Comparison of ENCODE assay signal across 1 cellular context in the genomic region with DNA sequence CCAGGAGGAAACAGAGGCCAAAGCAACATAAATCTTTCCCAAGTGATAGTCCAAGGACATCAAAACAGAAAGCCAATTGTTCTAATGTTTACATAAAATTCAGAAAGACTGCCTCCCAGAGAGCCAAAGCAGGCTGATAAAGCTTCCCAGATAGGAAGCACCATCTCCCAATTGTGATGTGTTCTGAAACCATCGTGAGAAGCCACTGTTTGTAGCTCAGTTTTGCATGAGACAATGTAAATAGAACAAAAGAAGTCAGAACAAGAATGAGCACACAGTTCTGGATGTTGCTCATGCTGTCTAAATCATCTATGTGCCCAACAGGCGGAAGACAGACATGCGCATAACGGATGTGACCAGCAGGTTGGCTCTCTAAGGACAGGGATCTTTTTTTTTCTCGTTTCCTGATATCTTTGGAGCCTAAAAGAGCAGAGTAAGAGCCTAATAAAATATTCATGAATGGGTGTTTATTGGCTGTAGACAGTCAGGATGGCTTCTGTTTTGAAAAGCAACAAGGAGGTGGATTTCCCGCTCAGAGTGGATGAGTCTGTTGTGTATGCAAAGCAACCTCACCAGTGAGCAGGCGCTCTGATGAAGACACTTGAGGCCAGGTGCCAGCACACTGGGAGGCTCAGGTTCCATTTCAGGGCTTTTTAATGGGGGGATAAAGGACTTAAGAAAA.
A peak's percentile ranks its signal among the peaks of the same experiment; 100 is the strongest.
TF ChIP-seq lines count a peak whose summit lies in the region.

No MANE protein-coding gene starts in this region.

TF ChIP-seq in HepG2, 621 proteins besides CTCF, POLR2A, EP300 and RAD21 (continued from another document and continues in another):
- TF ChIP-seq, protein P1, sequence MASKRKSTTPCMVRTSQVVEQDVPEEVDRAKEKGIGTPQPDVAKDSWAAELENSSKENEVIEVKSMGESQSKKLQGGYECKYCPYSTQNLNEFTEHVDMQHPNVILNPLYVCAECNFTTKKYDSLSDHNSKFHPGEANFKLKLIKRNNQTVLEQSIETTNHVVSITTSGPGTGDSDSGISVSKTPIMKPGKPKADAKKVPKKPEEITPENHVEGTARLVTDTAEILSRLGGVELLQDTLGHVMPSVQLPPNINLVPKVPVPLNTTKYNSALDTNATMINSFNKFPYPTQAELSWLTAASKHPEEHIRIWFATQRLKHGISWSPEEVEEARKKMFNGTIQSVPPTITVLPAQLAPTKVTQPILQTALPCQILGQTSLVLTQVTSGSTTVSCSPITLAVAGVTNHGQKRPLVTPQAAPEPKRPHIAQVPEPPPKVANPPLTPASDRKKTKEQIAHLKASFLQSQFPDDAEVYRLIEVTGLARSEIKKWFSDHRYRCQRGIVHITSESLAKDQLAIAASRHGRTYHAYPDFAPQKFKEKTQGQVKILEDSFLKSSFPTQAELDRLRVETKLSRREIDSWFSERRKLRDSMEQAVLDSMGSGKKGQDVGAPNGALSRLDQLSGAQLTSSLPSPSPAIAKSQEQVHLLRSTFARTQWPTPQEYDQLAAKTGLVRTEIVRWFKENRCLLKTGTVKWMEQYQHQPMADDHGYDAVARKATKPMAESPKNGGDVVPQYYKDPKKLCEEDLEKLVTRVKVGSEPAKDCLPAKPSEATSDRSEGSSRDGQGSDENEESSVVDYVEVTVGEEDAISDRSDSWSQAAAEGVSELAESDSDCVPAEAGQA (IDR thresholded peaks at IDR 0.05; ENCODE audit: low read depth), result no peak
- TF ChIP-seq, protein P1 (CRISPR knock-in tag; IDR thresholded peaks at IDR 0.05; ENCODE audit: borderline replicate concordance), result no peak
- TF ChIP-seq, protein P2, sequence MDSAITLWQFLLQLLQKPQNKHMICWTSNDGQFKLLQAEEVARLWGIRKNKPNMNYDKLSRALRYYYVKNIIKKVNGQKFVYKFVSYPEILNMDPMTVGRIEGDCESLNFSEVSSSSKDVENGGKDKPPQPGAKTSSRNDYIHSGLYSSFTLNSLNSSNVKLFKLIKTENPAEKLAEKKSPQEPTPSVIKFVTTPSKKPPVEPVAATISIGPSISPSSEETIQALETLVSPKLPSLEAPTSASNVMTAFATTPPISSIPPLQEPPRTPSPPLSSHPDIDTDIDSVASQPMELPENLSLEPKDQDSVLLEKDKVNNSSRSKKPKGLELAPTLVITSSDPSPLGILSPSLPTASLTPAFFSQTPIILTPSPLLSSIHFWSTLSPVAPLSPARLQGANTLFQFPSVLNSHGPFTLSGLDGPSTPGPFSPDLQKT (CRISPR knock-in tag; IDR thresholded peaks at IDR 0.05; ENCODE audit: borderline replicate concordance), result no peak
- no peak for TF ChIP-seq KDM4B (CRISPR knock-in tag; IDR thresholded peaks at IDR 0.05)
- TF ChIP-seq ISL2 (CRISPR knock-in tag; IDR thresholded peaks at IDR 0.05), result peak; percentile 55; the same call in 1 of the 2 replicates
- TF ChIP-seq ZNF674 (CRISPR knock-in tag; IDR thresholded peaks at IDR 0.05; ENCODE audit: low read depth), result no peak
- no peak for TF ChIP-seq SIN3B (IDR thresholded peaks at IDR 0.05; ENCODE audit: low read length)
- TF ChIP-seq GFI1 (CRISPR knock-in tag; IDR thresholded peaks at IDR 0.05; ENCODE audit: borderline replicate concordance), result no peak; the same call in 1 of the 2 replicates
- TF ChIP-seq ZNF256 (CRISPR knock-in tag; conservative IDR thresholded peaks at IDR 0.05), result no peak
- TF ChIP-seq, protein P3, sequence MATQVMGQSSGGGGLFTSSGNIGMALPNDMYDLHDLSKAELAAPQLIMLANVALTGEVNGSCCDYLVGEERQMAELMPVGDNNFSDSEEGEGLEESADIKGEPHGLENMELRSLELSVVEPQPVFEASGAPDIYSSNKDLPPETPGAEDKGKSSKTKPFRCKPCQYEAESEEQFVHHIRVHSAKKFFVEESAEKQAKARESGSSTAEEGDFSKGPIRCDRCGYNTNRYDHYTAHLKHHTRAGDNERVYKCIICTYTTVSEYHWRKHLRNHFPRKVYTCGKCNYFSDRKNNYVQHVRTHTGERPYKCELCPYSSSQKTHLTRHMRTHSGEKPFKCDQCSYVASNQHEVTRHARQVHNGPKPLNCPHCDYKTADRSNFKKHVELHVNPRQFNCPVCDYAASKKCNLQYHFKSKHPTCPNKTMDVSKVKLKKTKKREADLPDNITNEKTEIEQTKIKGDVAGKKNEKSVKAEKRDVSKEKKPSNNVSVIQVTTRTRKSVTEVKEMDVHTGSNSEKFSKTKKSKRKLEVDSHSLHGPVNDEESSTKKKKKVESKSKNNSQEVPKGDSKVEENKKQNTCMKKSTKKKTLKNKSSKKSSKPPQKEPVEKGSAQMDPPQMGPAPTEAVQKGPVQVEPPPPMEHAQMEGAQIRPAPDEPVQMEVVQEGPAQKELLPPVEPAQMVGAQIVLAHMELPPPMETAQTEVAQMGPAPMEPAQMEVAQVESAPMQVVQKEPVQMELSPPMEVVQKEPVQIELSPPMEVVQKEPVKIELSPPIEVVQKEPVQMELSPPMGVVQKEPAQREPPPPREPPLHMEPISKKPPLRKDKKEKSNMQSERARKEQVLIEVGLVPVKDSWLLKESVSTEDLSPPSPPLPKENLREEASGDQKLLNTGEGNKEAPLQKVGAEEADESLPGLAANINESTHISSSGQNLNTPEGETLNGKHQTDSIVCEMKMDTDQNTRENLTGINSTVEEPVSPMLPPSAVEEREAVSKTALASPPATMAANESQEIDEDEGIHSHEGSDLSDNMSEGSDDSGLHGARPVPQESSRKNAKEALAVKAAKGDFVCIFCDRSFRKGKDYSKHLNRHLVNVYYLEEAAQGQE (IDR thresholded peaks at IDR 0.05; ENCODE audit: borderline replicate concordance in 1 of 2, low read depth in 1 of 2, low read length in 2 of 2), result 0 out of 4 replicates have a peak, but pooled peaks of 1 of the 2 experiments have one; percentile 8
- TF ChIP-seq ZNF556 (CRISPR knock-in tag; IDR thresholded peaks at IDR 0.05; ENCODE audit: borderline replicate concordance), result no peak
- no peak for TF ChIP-seq ZNF737 (CRISPR knock-in tag; IDR thresholded peaks at IDR 0.05; ENCODE audit: borderline replicate concordance)
- TF ChIP-seq EHMT2 (IDR thresholded peaks at IDR 0.05; ENCODE audit: borderline replicate concordance, low read depth, low read length), result 0 out of 2 replicates have a peak, but pooled peaks have one; percentile 19
- no peak for TF ChIP-seq LCORL (IDR thresholded peaks at IDR 0.05)
- TF ChIP-seq LCORL (CRISPR knock-in tag; IDR thresholded peaks at IDR 0.05), result peak; percentile 59; the same call in 1 of the 2 replicates
- TF ChIP-seq, protein P4, sequence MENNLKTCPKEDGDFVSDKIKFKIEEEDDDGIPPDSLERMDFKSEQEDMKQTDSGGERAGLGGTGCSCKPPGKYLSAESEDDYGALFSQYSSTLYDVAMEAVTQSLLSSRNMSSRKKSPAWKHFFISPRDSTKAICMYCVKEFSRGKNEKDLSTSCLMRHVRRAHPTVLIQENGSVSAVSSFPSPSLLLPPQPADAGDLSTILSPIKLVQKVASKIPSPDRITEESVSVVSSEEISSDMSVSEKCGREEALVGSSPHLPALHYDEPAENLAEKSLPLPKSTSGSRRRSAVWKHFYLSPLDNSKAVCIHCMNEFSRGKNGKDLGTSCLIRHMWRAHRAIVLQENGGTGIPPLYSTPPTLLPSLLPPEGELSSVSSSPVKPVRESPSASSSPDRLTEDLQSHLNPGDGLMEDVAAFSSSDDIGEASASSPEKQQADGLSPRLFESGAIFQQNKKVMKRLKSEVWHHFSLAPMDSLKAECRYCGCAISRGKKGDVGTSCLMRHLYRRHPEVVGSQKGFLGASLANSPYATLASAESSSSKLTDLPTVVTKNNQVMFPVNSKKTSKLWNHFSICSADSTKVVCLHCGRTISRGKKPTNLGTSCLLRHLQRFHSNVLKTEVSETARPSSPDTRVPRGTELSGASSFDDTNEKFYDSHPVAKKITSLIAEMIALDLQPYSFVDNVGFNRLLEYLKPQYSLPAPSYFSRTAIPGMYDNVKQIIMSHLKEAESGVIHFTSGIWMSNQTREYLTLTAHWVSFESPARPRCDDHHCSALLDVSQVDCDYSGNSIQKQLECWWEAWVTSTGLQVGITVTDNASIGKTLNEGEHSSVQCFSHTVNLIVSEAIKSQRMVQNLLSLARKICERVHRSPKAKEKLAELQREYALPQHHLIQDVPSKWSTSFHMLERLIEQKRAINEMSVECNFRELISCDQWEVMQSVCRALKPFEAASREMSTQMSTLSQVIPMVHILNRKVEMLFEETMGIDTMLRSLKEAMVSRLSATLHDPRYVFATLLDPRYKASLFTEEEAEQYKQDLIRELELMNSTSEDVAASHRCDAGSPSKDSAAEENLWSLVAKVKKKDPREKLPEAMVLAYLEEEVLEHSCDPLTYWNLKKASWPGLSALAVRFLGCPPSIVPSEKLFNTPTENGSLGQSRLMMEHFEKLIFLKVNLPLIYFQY (CRISPR knock-in tag; IDR thresholded peaks at IDR 0.05; ENCODE audit: borderline replicate concordance), result no peak
- TF ChIP-seq, protein P5, sequence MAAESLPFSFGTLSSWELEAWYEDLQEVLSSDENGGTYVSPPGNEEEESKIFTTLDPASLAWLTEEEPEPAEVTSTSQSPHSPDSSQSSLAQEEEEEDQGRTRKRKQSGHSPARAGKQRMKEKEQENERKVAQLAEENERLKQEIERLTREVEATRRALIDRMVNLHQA (CRISPR knock-in tag; IDR thresholded peaks at IDR 0.05), result no peak
- no peak for TF ChIP-seq BHLHE40 (IDR thresholded peaks at IDR 0.05; ENCODE audit: low read length)
- no peak for TF ChIP-seq TSC22D2 (CRISPR knock-in tag; IDR thresholded peaks at IDR 0.05; ENCODE audit: borderline replicate concordance)
- TF ChIP-seq ZMYM4 (CRISPR knock-in tag; IDR thresholded peaks at IDR 0.05), result peak; percentile 58
- TF ChIP-seq KLF15 (CRISPR knock-in tag; IDR thresholded peaks at IDR 0.05; ENCODE audit: borderline replicate concordance), result no peak
- peak; percentile 45; the same call in 1 of the 2 replicates for TF ChIP-seq NR2F6 (IDR thresholded peaks at IDR 0.05)
- TF ChIP-seq NR2F6 (CRISPR knock-in tag; IDR thresholded peaks at IDR 0.05), result peak; percentile 41; the same call in 1 of the 2 replicates
- TF ChIP-seq ZNF260 (CRISPR knock-in tag; IDR thresholded peaks at IDR 0.05; ENCODE audit: borderline replicate concordance, low read depth), result no peak
- TF ChIP-seq, protein P6, sequence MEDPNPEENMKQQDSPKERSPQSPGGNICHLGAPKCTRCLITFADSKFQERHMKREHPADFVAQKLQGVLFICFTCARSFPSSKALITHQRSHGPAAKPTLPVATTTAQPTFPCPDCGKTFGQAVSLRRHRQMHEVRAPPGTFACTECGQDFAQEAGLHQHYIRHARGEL (CRISPR knock-in tag; IDR thresholded peaks at IDR 0.05), result no peak
- no peak for TF ChIP-seq ZNF431 (CRISPR knock-in tag; IDR thresholded peaks at IDR 0.05; ENCODE audit: borderline replicate concordance, low read depth)
- no peak for TF ChIP-seq ZNF83 (CRISPR knock-in tag; IDR thresholded peaks at IDR 0.05; ENCODE audit: borderline replicate concordance)
- no peak for TF ChIP-seq PHF20 (CRISPR knock-in tag; IDR thresholded peaks at IDR 0.05)
- TF ChIP-seq, protein P7, sequence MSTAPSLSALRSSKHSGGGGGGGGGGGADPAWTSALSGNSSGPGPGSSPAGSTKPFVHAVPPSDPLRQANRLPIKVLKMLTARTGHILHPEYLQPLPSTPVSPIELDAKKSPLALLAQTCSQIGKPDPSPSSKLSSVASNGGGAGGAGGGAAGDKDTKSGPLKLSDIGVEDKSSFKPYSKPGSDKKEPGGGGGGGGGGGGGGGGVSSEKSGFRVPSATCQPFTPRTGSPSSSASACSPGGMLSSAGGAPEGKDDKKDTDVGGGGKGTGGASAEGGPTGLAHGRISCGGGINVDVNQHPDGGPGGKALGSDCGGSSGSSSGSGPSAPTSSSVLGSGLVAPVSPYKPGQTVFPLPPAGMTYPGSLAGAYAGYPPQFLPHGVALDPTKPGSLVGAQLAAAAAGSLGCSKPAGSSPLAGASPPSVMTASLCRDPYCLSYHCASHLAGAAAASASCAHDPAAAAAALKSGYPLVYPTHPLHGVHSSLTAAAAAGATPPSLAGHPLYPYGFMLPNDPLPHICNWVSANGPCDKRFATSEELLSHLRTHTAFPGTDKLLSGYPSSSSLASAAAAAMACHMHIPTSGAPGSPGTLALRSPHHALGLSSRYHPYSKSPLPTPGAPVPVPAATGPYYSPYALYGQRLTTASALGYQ (CRISPR knock-in tag; IDR thresholded peaks at IDR 0.05), result peak; percentile 78; the same call in 1 of the 2 replicates
- peak; percentile 63 for TF ChIP-seq RCOR2 (CRISPR knock-in tag; IDR thresholded peaks at IDR 0.05)
- no peak for TF ChIP-seq ZNF30 (CRISPR knock-in tag; IDR thresholded peaks at IDR 0.05)
- 0 out of 2 replicates have a peak, but pooled peaks have one; percentile 13 for TF ChIP-seq FOXK1 (CRISPR knock-in tag; IDR thresholded peaks at IDR 0.05; ENCODE audit: borderline replicate concordance, low read depth)
- TF ChIP-seq, protein P8, sequence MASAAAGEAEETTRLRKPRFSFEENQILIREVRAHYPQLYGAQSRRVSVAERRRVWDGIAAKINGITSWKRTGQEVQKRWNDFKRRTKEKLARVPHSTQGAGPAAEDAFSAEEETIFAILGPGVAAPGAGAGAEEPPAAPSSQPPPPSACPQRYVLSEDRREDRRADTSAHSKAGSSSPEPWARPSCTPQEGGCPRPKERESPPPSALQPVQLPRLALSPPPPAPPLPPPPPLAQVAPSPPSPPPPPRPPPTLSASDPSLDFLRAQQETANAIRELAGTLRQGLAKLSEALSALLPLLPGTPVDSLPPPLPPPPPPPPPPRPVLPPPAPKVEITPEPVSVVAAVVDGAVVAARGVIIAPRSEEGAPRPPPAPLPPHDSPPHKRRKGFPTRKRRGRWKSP (CRISPR knock-in tag; IDR thresholded peaks at IDR 0.05), result no peak
- TF ChIP-seq RFX3 (CRISPR knock-in tag; IDR thresholded peaks at IDR 0.05), result no peak
- no peak for TF ChIP-seq ZBTB7A (CRISPR knock-in tag; IDR thresholded peaks at IDR 0.05)
- peak; percentile 31; the same call in 1 of the 2 replicates for TF ChIP-seq HNF4A (CRISPR knock-in tag; IDR thresholded peaks at IDR 0.05)
